20 cellular contexts compared by ENCODE assay signal in the genomic region with DNA sequence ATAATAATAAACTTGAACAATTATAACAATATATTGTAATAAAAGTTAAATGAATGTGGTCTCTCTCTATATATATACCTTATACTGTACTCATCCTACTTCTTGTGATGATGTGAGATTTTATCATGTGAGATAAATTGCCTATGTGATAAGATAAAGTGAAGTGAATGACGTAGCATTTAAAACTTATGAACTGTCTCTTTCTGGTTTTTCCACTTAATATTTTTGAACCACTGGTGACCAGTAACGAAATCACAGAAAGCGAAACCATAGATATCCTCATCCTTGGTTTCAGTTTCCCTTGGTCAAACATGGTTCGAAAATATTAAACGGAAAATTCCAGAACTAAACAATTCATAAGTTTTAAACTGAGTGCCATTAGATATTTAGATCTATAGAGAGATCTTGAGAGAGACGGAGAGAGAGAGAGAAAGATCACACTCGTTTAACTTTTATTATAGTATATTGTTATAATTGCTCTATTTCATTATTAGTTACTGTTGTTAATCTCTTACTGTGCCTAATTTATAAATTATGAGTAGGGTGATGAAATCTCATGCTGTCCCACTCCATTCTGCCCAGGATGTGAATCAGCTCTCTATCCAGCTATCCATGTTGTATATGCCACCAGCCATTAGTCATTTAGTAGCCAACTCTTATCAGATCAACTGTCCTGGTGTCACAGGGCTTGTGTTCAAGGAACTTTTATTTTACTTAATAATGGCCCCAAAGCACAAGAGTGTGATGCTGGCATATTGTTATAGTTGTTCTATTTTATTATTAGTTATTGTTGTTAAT.
DNase-seq lines count a peak whose midpoint lies in the region; ATAC-seq and TF ChIP-seq lines count a peak whose summit lies in the region.
"Had no signal": no experiment of that assay in that cellular context is flagged by ENCODE, and none has a peak within 500 bp of the region (broad histone marks: within the 10 kb centered on the region; RNA-seq: fewer than 3 reads in every experiment).

No MANE protein-coding gene starts in this region.

- WGBS in heart left ventricle, 4 donors, result 81 to 94% (median 92%) methylated on average over 7 of the region's 7 CpGs
- 72 to 88% (median 83%) methylated on average over 7 of the region's 7 CpGs for WGBS in ovary, 3 donors

- CTCF ChIA-PET in CD4-positive, alpha-beta memory T cell (lab: Charles Lee; ENCODE audit: partially characterized antibody), result no interaction called here

- TF ChIP-seq EP300 in ovary (IDR thresholded peaks at IDR 0.05), result no peak

- no peak overlapping the region for H3K27ac ChIP-seq in CD4-positive, alpha-beta memory T cell (ENCODE audit: low read depth, low read length)
- H3K27ac ChIP-seq in heart left ventricle (peak overlapping the region in 1 of 12 donors; percentile 70), ovary (no peak overlapping the region)
- H3K27ac ChIP-seq: BLaER1, esophagus muscularis mucosa had no signal

- H3K9me3 Mint-ChIP-seq in CD4-positive, alpha-beta memory T cell, result peaks cover 0 to 3% (median 0%) of the 10 kb centered on the region in 8 donors
- H3K9me3 Mint-ChIP-seq in dendritic cell treated with granulocyte-macrophage colony-stimulating factor and Interleukin-4, amounts not matched to agents 40 ng/mL and 50 ng/mL, for 4 days, result no peaks in the 10 kb centered on the region
- no peaks in the 10 kb centered on the region for H3K9me3 Mint-ChIP-seq in natural killer cell treated with Interleukin-12 subunit alpha and Interleukin-12 subunit beta and Interleukin-15 and Interleukin-18, amount 100 ng/mL, for 72 hours
- H3K9me3 Mint-ChIP-seq: activated naive CD4-positive, alpha-beta T cell treated with anti-CD3 and anti-CD28 coated beads, Interleukin-2, amount 50 U/mL, for 72 hours; stimulated activated naive B cell treated with anti-CD40 and anti-IgM and Interleukin-4, amounts not matched to agents 10 μg/mL and 1 μg/mL and 100 μg/mL, for 72 hours had no signal

- DNase-seq in CD4-positive, alpha-beta memory T cell, result no peak
- DNase-seq in NCI-H460 (ENCODE audit: extremely low read depth, low read depth), result peak; percentile 27
- DNase-seq in natural killer cell treated with Interleukin-12 subunit alpha and Interleukin-12 subunit beta and Interleukin-15 and Interleukin-18, amount 100 ng/mL, for 72 hours (ENCODE audit: low spot score), result no peak
- no peak for DNase-seq in dedifferentiated amniotic fluid mesenchymal stem cell (ENCODE audit: extremely low spot score)
- no peak for DNase-seq in NCI-H345 treated with DMSO at 0.1 percent for 48 hours (lab: John Stamatoyannopoulos, UW; ENCODE audit: unreplicated experiment)
- DNase-seq in heart left ventricle, result no peak
- DNase-seq in ovary, result no peak
- DNase-seq: cerebellar nuclear complex; midbrain; NCI-H1048; NCI-H2227 treated with DMSO at 0.1 percent for 48 hours; posterior cingulate gyrus; stimulated activated CD4-positive, alpha-beta T cell treated with anti-CD3 and anti-CD28 coated beads, Interleukin-4, amount 100 ng/mL, for 24 hours; stimulated activated naive B cell treated with anti-CD40 and anti-IgM and Interleukin-4, amounts not matched to agents 10 μg/mL and 1 μg/mL and 100 μg/mL, for 72 hours; T1000 had no signal

- POLR2A ChIA-PET in CD4-positive, alpha-beta memory T cell (lab: Charles Lee; ENCODE audit: partially characterized antibody), result interaction anchor here (1.0 kb wide), 1 partner anchor 13 kb away, joined by 3 read pairs; no protein-coding TSS in a partner anchor

- TF ChIP-seq CTCF in heart left ventricle (IDR thresholded peaks at IDR 0.05) (no peak), ovary (IDR thresholded peaks at IDR 0.05) (no peak)

- H3K4me3 ChIP-seq in CD4-positive, alpha-beta memory T cell (ENCODE audit: low read length in 2 of 2), result no peak overlapping the region
- H3K4me3 ChIP-seq in heart left ventricle (no peak overlapping the region), ovary (no peak overlapping the region)
- H3K4me3 ChIP-seq: BLaER1, esophagus muscularis mucosa had no signal

- intact Hi-C loops in CD4-positive, alpha-beta memory T cell (cut with micrococcal nuclease), result no loop called here
- intact Hi-C loops in dendritic cell treated with granulocyte-macrophage colony-stimulating factor and Interleukin-4, amounts not matched to agents 40 ng/mL and 50 ng/mL, for 4 days (cut with micrococcal nuclease), result no loop called here
- intact Hi-C loops in heart left ventricle (cut with DNase I), result no loop called here
- intact Hi-C loops in ovary (cut with DNase I), result no loop called here

- H3K36me3 Mint-ChIP-seq in CD4-positive, alpha-beta memory T cell, result peaks cover 13 to 41% of the 10 kb centered on the region in 2 donors
- peaks cover 15% of the 10 kb centered on the region for H3K36me3 Mint-ChIP-seq in dendritic cell treated with granulocyte-macrophage colony-stimulating factor and Interleukin-4, amounts not matched to agents 40 ng/mL and 50 ng/mL, for 4 days (ENCODE audit: low read depth)
- no peaks in the 10 kb centered on the region for H3K36me3 Mint-ChIP-seq in natural killer cell treated with Interleukin-12 subunit alpha and Interleukin-12 subunit beta and Interleukin-15 and Interleukin-18, amount 100 ng/mL, for 72 hours

- no peaks in the 10 kb centered on the region for H3K36me3 ChIP-seq in CD4-positive, alpha-beta memory T cell (ENCODE audit: insufficient read depth, low read length)
- H3K36me3 ChIP-seq in heart left ventricle, result no peaks in the 10 kb centered on the region
- H3K36me3 ChIP-seq in ovary, result no peaks in the 10 kb centered on the region

- H3K4me3 Mint-ChIP-seq in CD4-positive, alpha-beta memory T cell, result peak overlapping the region; percentile 41 to 72 (median 68)
- H3K4me3 Mint-ChIP-seq in dendritic cell treated with granulocyte-macrophage colony-stimulating factor and Interleukin-4, amounts not matched to agents 40 ng/mL and 50 ng/mL, for 4 days, result no peak overlapping the region
- H3K4me3 Mint-ChIP-seq in natural killer cell treated with Interleukin-12 subunit alpha and Interleukin-12 subunit beta and Interleukin-15 and Interleukin-18, amount 100 ng/mL, for 72 hours, result peak overlapping the region; percentile 38
- H3K4me3 Mint-ChIP-seq: stimulated activated naive B cell treated with anti-CD40 and anti-IgM and Interleukin-4, amounts not matched to agents 10 μg/mL and 1 μg/mL and 100 μg/mL, for 72 hours had no signal

- H3K27ac Mint-ChIP-seq in CD4-positive, alpha-beta memory T cell, result peak overlapping the region in 3 of 7 donors; percentile 53 to 67 (median 53)
- H3K27ac Mint-ChIP-seq in dendritic cell treated with granulocyte-macrophage colony-stimulating factor and Interleukin-4, amounts not matched to agents 40 ng/mL and 50 ng/mL, for 4 days, result peak overlapping the region; percentile 32
- no peak overlapping the region for H3K27ac Mint-ChIP-seq in natural killer cell treated with Interleukin-12 subunit alpha and Interleukin-12 subunit beta and Interleukin-15 and Interleukin-18, amount 100 ng/mL, for 72 hours
- H3K27ac Mint-ChIP-seq: activated naive CD4-positive, alpha-beta T cell treated with anti-CD3 and anti-CD28 coated beads, Interleukin-2, amount 50 U/mL, for 72 hours; stimulated activated naive B cell treated with anti-CD40 and anti-IgM and Interleukin-4, amounts not matched to agents 10 μg/mL and 1 μg/mL and 100 μg/mL, for 72 hours had no signal

- TF ChIP-seq POLR2A in heart left ventricle (IDR thresholded peaks at IDR 0.05), result no peak
- no peak for TF ChIP-seq POLR2A in ovary (IDR thresholded peaks at IDR 0.05)

- ATAC-seq in natural killer cell treated with Interleukin-12 subunit alpha and Interleukin-12 subunit beta and Interleukin-15 and Interleukin-18, amount 100 ng/mL, for 72 hours, result no peak
- no peak for ATAC-seq in heart left ventricle
- ATAC-seq: activated naive CD4-positive, alpha-beta T cell treated with anti-CD3 and anti-CD28 coated beads, Interleukin-2, amount 50 U/mL, for 72 hours; HCT116; stimulated activated naive B cell treated with anti-CD40 and anti-IgM and Interleukin-4, amounts not matched to agents 10 μg/mL and 1 μg/mL and 100 μg/mL, for 72 hours had no signal

- no peaks in the 10 kb centered on the region for H3K9me3 ChIP-seq in CD4-positive, alpha-beta memory T cell (ENCODE audit: control insufficient read depth in 1 of 2, low read length in 2 of 2)
- H3K9me3 ChIP-seq in heart left ventricle (no peaks in the 10 kb centered on the region), ovary (no peaks in the 10 kb centered on the region)
- H3K9me3 ChIP-seq: esophagus muscularis mucosa had no signal

- no peaks in the 10 kb centered on the region for H3K27me3 Mint-ChIP-seq in CD4-positive, alpha-beta memory T cell
- no peaks in the 10 kb centered on the region for H3K27me3 Mint-ChIP-seq in dendritic cell treated with granulocyte-macrophage colony-stimulating factor and Interleukin-4, amounts not matched to agents 40 ng/mL and 50 ng/mL, for 4 days
- H3K27me3 Mint-ChIP-seq in natural killer cell treated with Interleukin-12 subunit alpha and Interleukin-12 subunit beta and Interleukin-15 and Interleukin-18, amount 100 ng/mL, for 72 hours, result no peaks in the 10 kb centered on the region
- H3K27me3 Mint-ChIP-seq: stimulated activated naive B cell treated with anti-CD40 and anti-IgM and Interleukin-4, amounts not matched to agents 10 μg/mL and 1 μg/mL and 100 μg/mL, for 72 hours had no signal

- peaks cover 5 to 11% (median 8%) of the 10 kb centered on the region in 4 donors for H3K4me1 Mint-ChIP-seq in CD4-positive, alpha-beta memory T cell
- peaks cover 20% of the 10 kb centered on the region for H3K4me1 Mint-ChIP-seq in dendritic cell treated with granulocyte-macrophage colony-stimulating factor and Interleukin-4, amounts not matched to agents 40 ng/mL and 50 ng/mL, for 4 days (ENCODE audit: low read depth)
- peaks cover 6 to 12% of the 10 kb centered on the region in 2 donors for H3K4me1 Mint-ChIP-seq in natural killer cell treated with Interleukin-12 subunit alpha and Interleukin-12 subunit beta and Interleukin-15 and Interleukin-18, amount 100 ng/mL, for 72 hours (ENCODE audit: low read depth in 2 of 2)

- H3K27me3 ChIP-seq in CD4-positive, alpha-beta memory T cell (ENCODE audit: insufficient read depth, low read length), result no peaks in the 10 kb centered on the region
- H3K27me3 ChIP-seq in heart left ventricle (no peaks in the 10 kb centered on the region), ovary (no peaks in the 10 kb centered on the region)
- H3K27me3 ChIP-seq: BLaER1, esophagus muscularis mucosa had no signal

- no peaks in the 10 kb centered on the region for H3K4me1 ChIP-seq in CD4-positive, alpha-beta memory T cell (ENCODE audit: insufficient read depth, low read length)
- H3K4me1 ChIP-seq in heart left ventricle (peaks cover 0 to 12% (median 0%) of the 10 kb centered on the region in 12 donors), ovary (ENCODE audit: insufficient read depth) (no peaks in the 10 kb centered on the region)
- H3K4me1 ChIP-seq: BLaER1 had no signal
